ENCODE assay signal across 8 cellular contexts in genomic region chr1:207805841-207806421, GRCh38. TPM values are rescaled to one million over a fixed set of nuclear protein-coding genes. Genes with fewer than 3 reads are reported as not detected.
DNase-seq lines count a peak whose midpoint lies in the region; ATAC-seq, FAIRE-seq and TF ChIP-seq lines count a peak whose summit lies in the region.

No MANE protein-coding gene starts in this region.

- H3K4me3 ChIP-seq in astrocyte of the spinal cord (ENCODE audit: low read depth, low read length) (no peak overlapping the region), kidney (ENCODE audit: low read length in 2 of 2) (no peak overlapping the region)

- no peak overlapping the region for H3K4me3 Mint-ChIP-seq in activated T-helper 2 cell treated with anti-CD3 and anti-CD28 coated beads, Interferon-gamma antibody, Interleukin-2, Interleukin-4, amounts not matched to agents 10 μg/mL and 5 μg/mL and 100 μg/mL, durations not matched to agents 14 hours and 24 hours and 36 hours (ENCODE audit: low read depth)

- no peak overlapping the region for H3K9ac ChIP-seq in kidney (ENCODE audit: low read length in 2 of 2)

- H3K9me3 ChIP-seq in kidney (ENCODE audit: control insufficient read depth in 1 of 2, low read length in 2 of 2): no peaks in the 10 kb centered on the region

- no peak for ATAC-seq in GM18907 (IDR thresholded peaks at IDR 0.05; ENCODE audit: unreplicated experiment)

- TF ChIP-seq CTCF in astrocyte of the spinal cord (IDR thresholded peaks at IDR 0.05; ENCODE audit: low read depth, low read length) (no peak), kidney (IDR thresholded peaks at IDR 0.05; ENCODE audit: borderline replicate concordance, extremely low read depth, insufficient read depth) (no peak)

- H3K36me3 ChIP-seq in kidney (ENCODE audit: control insufficient read depth in 1 of 2, insufficient read depth in 2 of 2, low read length in 2 of 2): peaks cover 76 to 94% of the 10 kb centered on the region in 2 donors

- no peak for FAIRE-seq in kidney (lab: Jason Lieb, UNC)

- intact Hi-C loops in kidney (cut with DNase I): no loop called here
- intact Hi-C loops in activated T-helper 2 cell treated with anti-CD3 and anti-CD28 coated beads, Interferon-gamma antibody, Interleukin-2, Interleukin-4, amounts not matched to agents 10 μg/mL and 5 μg/mL and 100 μg/mL, durations not matched to agents 14 hours and 24 hours and 36 hours (cut with micrococcal nuclease): no loop called here

- H3K27ac Mint-ChIP-seq in activated T-helper 2 cell treated with anti-CD3 and anti-CD28 coated beads, Interferon-gamma antibody, Interleukin-2, Interleukin-4, amounts not matched to agents 10 μg/mL and 5 μg/mL and 100 μg/mL, durations not matched to agents 14 hours and 24 hours and 36 hours: no peak overlapping the region

- H3K27ac ChIP-seq in kidney (ENCODE audit: low read depth in 2 of 2, low read length in 2 of 2): peak overlapping the region; percentile 24 to 71

- in situ Hi-C loops in astrocyte of the spinal cord (cut with HindIII; ENCODE audit: low sequenced_read_pairs): no loop called here

- peak; percentile 72 for DNase-seq in HS-27A (ENCODE audit: low read depth)
- peak; percentile 92 for DNase-seq in astrocyte of the spinal cord (ENCODE audit: low read depth, low spot score)
- peak; percentile 87 for DNase-seq in kidney
- peak; percentile 90 for DNase-seq in stromal cell of bone marrow (ENCODE audit: low read depth)
- no peak for DNase-seq in activated T-helper 2 cell treated with anti-CD3 and anti-CD28 coated beads, Interferon-gamma antibody, Interleukin-2, Interleukin-4, amounts not matched to agents 10 μg/mL and 5 μg/mL and 100 μg/mL, durations not matched to agents 14 hours and 24 hours and 36 hours (ENCODE audit: low spot score)
- DNase-seq in NK-92 treated with Interleukin-12 subunit alpha and Interleukin-12 subunit beta, amount 100 ng/mL, for 24 hours (lab: John Stamatoyannopoulos, UW): no peak
- no peak for DNase-seq in stimulated activated CD4-positive, alpha-beta T cell treated with anti-CD3 and anti-CD28 coated beads, Interleukin-2, amount 100 ng/mL, for 24 hours

- H3K36me3 Mint-ChIP-seq in activated T-helper 2 cell treated with anti-CD3 and anti-CD28 coated beads, Interferon-gamma antibody, Interleukin-2, Interleukin-4, amounts not matched to agents 10 μg/mL and 5 μg/mL and 100 μg/mL, durations not matched to agents 14 hours and 24 hours and 36 hours (ENCODE audit: low read depth): peaks cover 68% of the 10 kb centered on the region

- no peaks in the 10 kb centered on the region for H3K27me3 Mint-ChIP-seq in activated T-helper 2 cell treated with anti-CD3 and anti-CD28 coated beads, Interferon-gamma antibody, Interleukin-2, Interleukin-4, amounts not matched to agents 10 μg/mL and 5 μg/mL and 100 μg/mL, durations not matched to agents 14 hours and 24 hours and 36 hours (ENCODE audit: low read depth)

- no peaks in the 10 kb centered on the region for H3K9me3 Mint-ChIP-seq in activated T-helper 2 cell treated with anti-CD3 and anti-CD28 coated beads, Interferon-gamma antibody, Interleukin-2, Interleukin-4, amounts not matched to agents 10 μg/mL and 5 μg/mL and 100 μg/mL, durations not matched to agents 14 hours and 24 hours and 36 hours

- peaks cover 27 to 47% of the 10 kb centered on the region in 2 donors for H3K4me1 ChIP-seq in kidney (ENCODE audit: control insufficient read depth in 1 of 2, insufficient read depth in 1 of 2, low read depth in 1 of 2, low read length in 2 of 2)

- peaks cover 26% of the 10 kb centered on the region for H3K4me1 Mint-ChIP-seq in activated T-helper 2 cell treated with anti-CD3 and anti-CD28 coated beads, Interferon-gamma antibody, Interleukin-2, Interleukin-4, amounts not matched to agents 10 μg/mL and 5 μg/mL and 100 μg/mL, durations not matched to agents 14 hours and 24 hours and 36 hours (ENCODE audit: low read depth)

RNA-seq across cellular contexts. Expression of gene CD46, which starts 54.1 kb away (rescaled TPM):
- total RNA-seq in kidney: 269 TPM
- polyA plus RNA-seq in kidney (ENCODE audit: insufficient read depth, low read depth, low replicate concordance): 119 TPM
- total RNA-seq in activated T-helper 2 cell treated with anti-CD3 and anti-CD28 coated beads, Interferon-gamma antibody, Interleukin-2, Interleukin-4, amounts not matched to agents 10 μg/mL and 5 μg/mL and 100 μg/mL, durations not matched to agents 14 hours and 24 hours and 36 hours: 113 and 116 TPM in 2 replicates

Comparison
In these comparisons a context has a peak if more than half of its experiments do, and no peak if none do; other contexts are left out.
1. DNase-seq: peak in HS-27A (single experiment), astrocyte of the spinal cord (single experiment), kidney (single experiment) and stromal cell of bone marrow (single experiment); none in activated T-helper 2 cell treated with anti-CD3 and anti-CD28 coated beads, Interferon-gamma antibody, Interleukin-2, Interleukin-4, amounts not matched to agents 10 μg/mL and 5 μg/mL and 100 μg/mL, durations not matched to agents 14 hours and 24 hours and 36 hours (single experiment), NK-92 treated with Interleukin-12 subunit alpha and Interleukin-12 subunit beta, amount 100 ng/mL, for 24 hours (single experiment) and stimulated activated CD4-positive, alpha-beta T cell treated with anti-CD3 and anti-CD28 coated beads, Interleukin-2, amount 100 ng/mL, for 24 hours (0 of 2).